In the genomic region with DNA sequence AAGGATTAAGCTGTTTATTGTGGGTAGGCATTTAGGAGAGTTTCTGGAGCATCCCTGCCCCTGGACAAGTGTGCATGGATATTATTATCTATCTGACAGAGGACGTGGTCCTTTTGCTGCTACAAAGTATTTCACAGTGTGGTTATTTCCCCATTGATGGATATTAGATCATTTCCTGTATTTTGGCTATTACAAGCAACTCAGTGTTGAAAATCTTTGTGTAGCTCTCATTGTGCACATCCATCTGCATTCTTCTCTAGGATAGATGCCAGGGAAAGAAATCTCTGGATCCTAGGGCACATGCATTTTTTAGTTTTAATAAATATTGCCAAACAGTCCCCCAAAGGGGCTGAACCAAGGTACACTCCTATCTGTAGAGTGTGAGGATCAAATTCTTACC, we compare ENCODE assay signal across 23 cellular contexts.
"Had no signal": no experiment of that assay in that cellular context is flagged by ENCODE, and none has a peak within 500 bp of the region (broad histone marks: within the 10 kb centered on the region; RNA-seq: fewer than 3 reads in every experiment).

No MANE protein-coding gene starts in this region.

- ATAC-seq: activated CD4-positive, alpha-beta T cell treated with anti-CD3 and anti-CD28 coated beads for 36 hours; activated T-helper 17 cell treated with anti-CD3 and anti-CD28 coated beads, Interleukin-2, amount 50 U/mL, for 72 hours; T-cell had no signal

- H3K27ac ChIP-seq: SK-N-MC, VCaP had no signal

- DNase-seq: activated CD4-positive, alpha-beta memory T cell treated with anti-CD3 and anti-CD28 coated beads, Interleukin-2, amount 10 ng/mL, durations not matched to agents 7 days and 5 days; activated CD4-positive, alpha-beta T cell treated with anti-CD3 and anti-CD28 coated beads for 36 hours; activated CD4-positive, alpha-beta T cell treated with anti-CD3 and anti-CD28 coated beads, Interleukin-2, amount 50 U/mL, for 1 hour; activated CD4-positive, CD25-positive, alpha-beta regulatory T cell; activated gamma-delta T cell; activated naive CD4-positive, alpha-beta T cell treated with anti-CD3 and anti-CD28 coated beads, Interleukin-2, amount 10 ng/mL, durations not matched to agents 7 days and 5 days; activated naive CD8-positive, alpha-beta T cell treated with anti-CD3 and anti-CD28 coated beads for 36 hours; activated T-cell treated with anti-CD3 and anti-CD28 coated beads for 4 hours; activated T-cell treated with anti-CD3 and anti-CD28 coated beads, Interleukin-2, amount 50 U/mL, for 48 hours; KG1; NCI-H1048; NCI-H187 treated with DMSO at 0.1 percent for 48 hours; NCI-H2081 treated with DMSO at 0.1 percent for 48 hours; NCI-H446 treated with DMSO at 0.1 percent for 48 hours; NCI-H526; NCI-H774; SIG-M5; T-cell; T-helper 2 cell; T1000 had no signal

- H3K4me3 ChIP-seq: SK-N-MC had no signal
